Comparison of ENCODE assay signal across 15 cellular contexts in genomic region chr2:237156857-237157550, GRCh38.
DNase-seq lines count a peak whose midpoint lies in the region; ATAC-seq, FAIRE-seq and TF ChIP-seq lines count a peak whose summit lies in the region.
"Had no signal": no experiment of that assay in that cellular context is flagged by ENCODE, and none has a peak within 500 bp of the region (broad histone marks: within the 10 kb centered on the region; RNA-seq: fewer than 3 reads in every experiment).

No MANE protein-coding gene starts in this region.

- H3K18ac ChIP-seq in H1 (ENCODE audit: extremely low read depth, low read length) = no peak overlapping the region

- no peak overlapping the region for H3K14ac ChIP-seq in H1 (ENCODE audit: insufficient read length)

- H3K4me2 ChIP-seq in H1 (ENCODE audit: insufficient read depth in 1 of 2, low read depth in 2 of 2, low read length in 2 of 2) = no peak overlapping the region

- no peaks in the 10 kb centered on the region for H3K27me3 Mint-ChIP-seq in stimulated activated naive CD8-positive, alpha-beta T cell treated with anti-CD3 and anti-CD28 coated beads, Interleukin-15, Interleukin-2, amounts not matched to agents 100 ng/mL and 50 ng/mL, for 24 hours

- no peak overlapping the region for H3K56ac ChIP-seq in H1 (replicated peaks; ENCODE audit: insufficient read length, low read depth, low read length)

- peak overlapping the region; percentile 87 for H4K91ac ChIP-seq in H1 (replicated peaks; ENCODE audit: insufficient read length, low read length)

- no peak overlapping the region for H4K5ac ChIP-seq in H1 (ENCODE audit: insufficient read length, low read depth, low read length)

- H3K4me3 ChIP-seq in H1 (ENCODE audit: extremely low read depth in 1 of 4, insufficient read depth in 2 of 4, low read depth in 3 of 4, low read length in 4 of 4) = no peak overlapping the region
- no peak overlapping the region for H3K4me3 ChIP-seq in rectal smooth muscle tissue (ENCODE audit: low read length)
- no peak overlapping the region for H3K4me3 ChIP-seq in vagina
- H3K4me3 ChIP-seq: SK-N-MC had no signal

- H3K27ac Mint-ChIP-seq in stimulated activated naive CD8-positive, alpha-beta T cell treated with anti-CD3 and anti-CD28 coated beads, Interleukin-15, Interleukin-2, amounts not matched to agents 100 ng/mL and 50 ng/mL, for 24 hours = peak overlapping the region; percentile 87
- H3K27ac Mint-ChIP-seq: natural killer cell treated with Interleukin-12 subunit alpha and Interleukin-12 subunit beta and Interleukin-15 and Interleukin-18, amount 100 ng/mL, for 72 hours had no signal

- H3K9me3 ChIP-seq in H1 (ENCODE audit: insufficient read depth in 2 of 2, low read depth in 1 of 2, low read length in 1 of 2) (no peaks in the 10 kb centered on the region), vagina (no peaks in the 10 kb centered on the region)

- peak overlapping the region; percentile 31; the same call in 1 of the 2 replicates for H4K8ac ChIP-seq in H1 (ENCODE audit: extremely low read depth, insufficient read depth, low read length)

- no peak overlapping the region for H3K9ac ChIP-seq in H1 (replicated peaks in 1 of 4; ENCODE audit: extremely low read depth in 1 of 4, low read depth in 3 of 4, low read length in 3 of 4)
- H3K9ac ChIP-seq in rectal smooth muscle tissue (ENCODE audit: low read length) = no peak overlapping the region

- CTCF ChIA-PET in H1 (lab: Charles Lee; ENCODE audit: partially characterized antibody) = interaction anchor here (0.7 to 2.7 kb wide), 11 partner anchors 9 to 355 kb away, joined by 3 to 15 read pairs (median 5); no protein-coding TSS in a partner anchor

- H2BK5ac ChIP-seq in H1 (ENCODE audit: low read depth, low read length) = no peak overlapping the region

- TF ChIP-seq EP300 in H1 (IDR thresholded peaks at IDR 0.05; ENCODE audit: borderline replicate concordance in 1 of 2, low read depth in 2 of 2, low read length in 2 of 2) = no peak

- no peak overlapping the region for H2BK120ac ChIP-seq in H1 (replicated peaks; ENCODE audit: low read depth, low read length)

- TF ChIP-seq POLR2A in H1 (IDR thresholded peaks at IDR 0.05; ENCODE audit: control extremely low read depth in 1 of 2, low read depth in 2 of 2, low read length in 2 of 2) (no peak), vagina (IDR thresholded peaks at IDR 0.05) (no peak)

- H4K20me1 ChIP-seq in H1 (replicated peaks in 1 of 2; ENCODE audit: control insufficient read depth in 1 of 2, insufficient read depth in 2 of 2, low read length in 2 of 2) = no peaks in the 10 kb centered on the region

- no peak overlapping the region for H2AFZ ChIP-seq in H1 (ENCODE audit: low read length)

- no peaks in the 10 kb centered on the region for H3K23me2 ChIP-seq in H1 (ENCODE audit: low read depth, low read length)

- H3K9me3 Mint-ChIP-seq in stimulated activated naive CD8-positive, alpha-beta T cell treated with anti-CD3 and anti-CD28 coated beads, Interleukin-15, Interleukin-2, amounts not matched to agents 100 ng/mL and 50 ng/mL, for 24 hours = no peaks in the 10 kb centered on the region
- H3K9me3 Mint-ChIP-seq: natural killer cell treated with Interleukin-12 subunit alpha and Interleukin-12 subunit beta and Interleukin-15 and Interleukin-18, amount 100 ng/mL, for 72 hours had no signal

- H3K4me1 ChIP-seq in H1 (replicated peaks in 1 of 4; ENCODE audit: control insufficient read depth in 3 of 4, insufficient read depth in 4 of 4, low read length in 3 of 4) = no peaks in the 10 kb centered on the region; a peak in 2 of 7 replicates
- peaks cover 5% of the 10 kb centered on the region for H3K4me1 ChIP-seq in rectal smooth muscle tissue (ENCODE audit: control insufficient read depth, insufficient read depth, low read length)
- peaks cover 41% of the 10 kb centered on the region for H3K4me1 ChIP-seq in vagina

- FAIRE-seq in H1 (lab: Jason Lieb, UNC) = no peak

- peaks cover 50% of the 10 kb centered on the region for H3K4me1 Mint-ChIP-seq in stimulated activated naive CD8-positive, alpha-beta T cell treated with anti-CD3 and anti-CD28 coated beads, Interleukin-15, Interleukin-2, amounts not matched to agents 100 ng/mL and 50 ng/mL, for 24 hours (ENCODE audit: low read depth)

- H3K4me3 Mint-ChIP-seq in stimulated activated naive CD8-positive, alpha-beta T cell treated with anti-CD3 and anti-CD28 coated beads, Interleukin-15, Interleukin-2, amounts not matched to agents 100 ng/mL and 50 ng/mL, for 24 hours = peak overlapping the region; percentile 54
- H3K4me3 Mint-ChIP-seq: natural killer cell treated with Interleukin-12 subunit alpha and Interleukin-12 subunit beta and Interleukin-15 and Interleukin-18, amount 100 ng/mL, for 72 hours had no signal

- no peak for ATAC-seq in stimulated activated naive CD8-positive, alpha-beta T cell treated with anti-CD3 and anti-CD28 coated beads, Interleukin-15, Interleukin-2, amounts not matched to agents 100 U/mL and 50 U/mL, for 24 hours
- no peak for ATAC-seq in GM21717 (IDR thresholded peaks at IDR 0.05; ENCODE audit: unreplicated experiment)
- ATAC-seq: left colon had no signal

- POLR2A ChIA-PET in H1 (lab: Charles Lee; ENCODE audit: partially characterized antibody) = interaction anchor here (0.9 kb wide), 1 partner anchor 105 kb away, joined by 3 read pairs; no protein-coding TSS in a partner anchor

- H3K4ac ChIP-seq in H1 (replicated peaks; ENCODE audit: insufficient read length, low read depth, low read length) = no peak overlapping the region

- no peak for TF ChIP-seq RAD21 in H1 (IDR thresholded peaks at IDR 0.05 in 1 of 2, conservative IDR thresholded peaks at IDR 0.05 in 1 of 2; ENCODE audit: low read depth in 2 of 2, low read length in 2 of 2)

- DNase-seq in stimulated activated naive CD8-positive, alpha-beta T cell treated with anti-CD3 and anti-CD28 coated beads, Interleukin-15, Interleukin-2, amounts not matched to agents 100 U/mL and 50 U/mL, for 24 hours = no peak
- DNase-seq in H1 (ENCODE audit: low read depth in 1 of 2, low spot score in 2 of 2) (no peak), vagina (ENCODE audit: extremely low spot score in 2 of 2) (peak in 1 of 2 donors; percentile 74), cerebellum (ENCODE audit: low spot score) (no peak), KG1 (lab: John Stamatoyannopoulos, UW) (no peak)
- DNase-seq: effector memory CD4-positive, alpha-beta T cell; HCEC 1CT; left colon; NCI-H2107 had no signal

- no peak for TF ChIP-seq CTCF in H1 (IDR thresholded peaks at IDR 0.05; ENCODE audit: control extremely low read depth in 1 of 3, insufficient read depth in 1 of 3, low read depth in 1 of 3, low read length in 3 of 3)
- TF ChIP-seq CTCF in vagina (IDR thresholded peaks at IDR 0.05) = no peak

- H3K27ac ChIP-seq in H1 (ENCODE audit: low read depth, low read length) = no peak overlapping the region
- peak overlapping the region; percentile 60 for H3K27ac ChIP-seq in rectal smooth muscle tissue (ENCODE audit: low read depth, low read length)
- H3K27ac ChIP-seq in vagina = peak overlapping the region; percentile 98
- H3K27ac ChIP-seq: SK-N-MC, VCaP had no signal

- 0 out of 2 replicates have a peak overlapping the region, but pooled peaks have one; percentile 29 for H2BK15ac ChIP-seq in H1 (ENCODE audit: low read length)

- H2AK5ac ChIP-seq in H1 (ENCODE audit: low read depth, low read length) = no peak overlapping the region; the same call in none of the 2 replicates

- peak overlapping the region; percentile 68; the same call in 1 of the 2 replicates for H2BK12ac ChIP-seq in H1 (ENCODE audit: low read depth, low read length)

- H2BK20ac ChIP-seq in H1 (ENCODE audit: low read length) = 0 out of 2 replicates have a peak overlapping the region, but pooled peaks have one; percentile 61

- H3K23ac ChIP-seq in H1 (ENCODE audit: insufficient read length) = no peak overlapping the region

- no peaks in the 10 kb centered on the region for H3K36me3 ChIP-seq in H1 (ENCODE audit: control insufficient read depth in 2 of 4, insufficient read depth in 4 of 4, low read length in 3 of 4)
- no peaks in the 10 kb centered on the region for H3K36me3 ChIP-seq in rectal smooth muscle tissue (ENCODE audit: control insufficient read depth, insufficient read depth, low read length)
- no peaks in the 10 kb centered on the region for H3K36me3 ChIP-seq in vagina

- H3K27me3 ChIP-seq in H1 (replicated peaks in 1 of 4; ENCODE audit: control insufficient read depth in 3 of 4, extremely low read depth in 1 of 4, insufficient read depth in 3 of 4, low read length in 3 of 4) = no peaks in the 10 kb centered on the region
- no peaks in the 10 kb centered on the region for H3K27me3 ChIP-seq in rectal smooth muscle tissue (ENCODE audit: control insufficient read depth, insufficient read depth, low read length)
- no peaks in the 10 kb centered on the region for H3K27me3 ChIP-seq in vagina

- WGBS in H1 (ENCODE audit: extremely low coverage in 1 of 2, insufficient coverage in 1 of 2, insufficient read length in 1 of 2, insufficient replicate concordance in 2 of 2, low coverage in 1 of 2, low lambda C conversion rate in 2 of 2, missing lambda C conversion rate in 1 of 2), 2 experiments = 91% methylated on average over 30 of the region's 32 CpGs; no CpG with 5 or more reads in 1 of the 2 experiments

- H3K36me3 Mint-ChIP-seq in stimulated activated naive CD8-positive, alpha-beta T cell treated with anti-CD3 and anti-CD28 coated beads, Interleukin-15, Interleukin-2, amounts not matched to agents 100 ng/mL and 50 ng/mL, for 24 hours (ENCODE audit: low read depth) = no peaks in the 10 kb centered on the region
- H3K36me3 Mint-ChIP-seq: natural killer cell treated with Interleukin-12 subunit alpha and Interleukin-12 subunit beta and Interleukin-15 and Interleukin-18, amount 100 ng/mL, for 72 hours had no signal

- H3K79me1 ChIP-seq in H1 (ENCODE audit: low read depth, low read length) = no peaks in the 10 kb centered on the region

- no peaks in the 10 kb centered on the region for H3K79me2 ChIP-seq in H1 (ENCODE audit: control insufficient read depth in 1 of 2, insufficient read depth in 2 of 2, low read length in 2 of 2)

- intact Hi-C loops in vagina (cut with DNase I) = loop anchor here (5.0 to 10.0 kb wide), 2 partner anchors 255 to 318 kb away; partner anchors contain the start of gene COL6A3

TF ChIP-seq in H1, 55 proteins besides CTCF, POLR2A, EP300 and RAD21:
- TF ChIP-seq SIRT6 (IDR thresholded peaks at IDR 0.05; ENCODE audit: low read length) = no peak
